Comparison of ENCODE assay signal across 16 cellular contexts in genomic region chr12:27462851-27463250, GRCh38. TPM values are rescaled to one million over a fixed set of nuclear protein-coding genes. Genes with fewer than 3 reads are reported as not detected.
DNase-seq lines count a peak whose midpoint lies in the region; ATAC-seq and TF ChIP-seq lines count a peak whose summit lies in the region.
"Had no signal": no experiment of that assay in that cellular context is flagged by ENCODE, and none has a peak within 500 bp of the region (broad histone marks: within the 10 kb centered on the region; RNA-seq: fewer than 3 reads in every experiment).

No MANE protein-coding gene starts in this region.

- H2AK5ac ChIP-seq in IMR-90 (ENCODE audit: low read depth, low read length) = no peak overlapping the region

- H3K4ac ChIP-seq in IMR-90 (ENCODE audit: low read depth, low read length) = 0 out of 2 replicates have a peak overlapping the region, but pooled peaks have one; percentile 29

- H4K91ac ChIP-seq in IMR-90 (ENCODE audit: insufficient read depth, low read depth, low read length) = no peak overlapping the region

- TF ChIP-seq POLR2A in IMR-90 (IDR thresholded peaks at IDR 0.05; ENCODE audit: low read depth, low read length) = no peak

- no peak for ATAC-seq in IMR-90 (ENCODE audit: low read depth)
- ATAC-seq in HG02610 (IDR thresholded peaks at IDR 0.05; ENCODE audit: unreplicated experiment) = no peak
- ATAC-seq in GM19328 (IDR thresholded peaks at IDR 0.05; ENCODE audit: unreplicated experiment) = no peak
- ATAC-seq: gastrocnemius medialis had no signal

- no CpG with 5 or more reads among the region's 8 CpGs for WGBS in IMR-90 (ENCODE audit: extremely low coverage in 2 of 2, insufficient read length in 1 of 2), 2 experiments

- H3K4me2 ChIP-seq in IMR-90 (ENCODE audit: low read depth, low read length) = no peak overlapping the region

- no peak overlapping the region for H2BK120ac ChIP-seq in IMR-90 (ENCODE audit: low read depth, low read length)

- H3K4me3 Mint-ChIP-seq in activated CD4-positive, alpha-beta memory T cell treated with anti-CD3 and anti-CD28 coated beads for 36 hours = no peak overlapping the region
- H3K4me3 Mint-ChIP-seq: B cell had no signal

- H3K27me3 ChIP-seq in A673 (replicated peaks; ENCODE audit: insufficient read depth, low read depth, low read length, poor library complexity) (no peaks in the 10 kb centered on the region), IMR-90 (ENCODE audit: control insufficient read depth, insufficient read depth, low read length) (no peaks in the 10 kb centered on the region), adipocyte (replicated peaks; ENCODE audit: control insufficient read depth, insufficient read depth, low read length) (no peaks in the 10 kb centered on the region), left ventricle myocardium inferior (ENCODE audit: low read depth) (no peaks in the 10 kb centered on the region)
- H3K27me3 ChIP-seq: gastrocnemius medialis had no signal

- H3K9ac ChIP-seq in IMR-90 (ENCODE audit: low read depth, low read length) (no peak overlapping the region), adipocyte (ENCODE audit: low read length) (no peak overlapping the region)

- H3K56ac ChIP-seq in IMR-90 (ENCODE audit: extremely low read depth, insufficient read depth, low read length) = no peak overlapping the region

- dilution Hi-C loops in IMR-90 (cut with HindIII; ENCODE audit: low sequenced_read_pairs, unreplicated experiment) = no loop called here

- no peak overlapping the region for H4K8ac ChIP-seq in IMR-90 (ENCODE audit: low read depth in 2 of 2, low read length in 2 of 2)

- in situ Hi-C loops in IMR-90 (cut with MboI; ENCODE audit: low sequenced_read_pairs) = no loop called here

- H3K79me1 ChIP-seq in IMR-90 (ENCODE audit: low read depth in 1 of 2, low read length in 2 of 2) = no peaks in the 10 kb centered on the region; a peak in 1 of 4 replicates

- no peak overlapping the region for H2BK5ac ChIP-seq in IMR-90 (ENCODE audit: low read depth, low read length, poor library complexity, severe bottlenecking)

- H3K36me3 Mint-ChIP-seq in activated CD4-positive, alpha-beta memory T cell treated with anti-CD3 and anti-CD28 coated beads for 36 hours = no peaks in the 10 kb centered on the region

- CTCF ChIA-PET in A673 (lab: Charles Lee) = no interaction called here
- CTCF ChIA-PET in IMR-90 (lab: Yijun Ruan, JAX) = no interaction called here
- CTCF ChIA-PET in activated CD4-positive, alpha-beta memory T cell treated with anti-CD3 and anti-CD28 coated beads for 36 hours (lab: Charles Lee) = no interaction called here

- H3K27me3 Mint-ChIP-seq in activated CD4-positive, alpha-beta memory T cell treated with anti-CD3 and anti-CD28 coated beads for 36 hours = peaks cover 17% of the 10 kb centered on the region
- H3K27me3 Mint-ChIP-seq: stimulated activated naive CD8-positive, alpha-beta T cell treated with anti-CD3 and anti-CD28 coated beads, Interleukin-15, amount 100 ng/mL, for 72 hours had no signal

- no peak overlapping the region for H3K14ac ChIP-seq in IMR-90 (replicated peaks; ENCODE audit: low read depth, low read length)

- no peak overlapping the region for H3K27ac Mint-ChIP-seq in activated CD4-positive, alpha-beta memory T cell treated with anti-CD3 and anti-CD28 coated beads for 36 hours
- H3K27ac Mint-ChIP-seq: B cell had no signal

- no peak overlapping the region for H2AFZ ChIP-seq in IMR-90 (replicated peaks; ENCODE audit: low read length, poor library complexity)

- peaks cover 7% of the 10 kb centered on the region for H3K4me1 ChIP-seq in A673 (ENCODE audit: insufficient read depth, low read length, poor library complexity, severe bottlenecking)
- peaks cover 2% of the 10 kb centered on the region; the same call in 1 of the 2 replicates for H3K4me1 ChIP-seq in IMR-90 (ENCODE audit: control insufficient read depth, insufficient read depth, low read length)
- peaks cover 27% of the 10 kb centered on the region for H3K4me1 ChIP-seq in adipocyte (ENCODE audit: control insufficient read depth, insufficient read depth, low read length)
- H3K4me1 ChIP-seq in left ventricle myocardium inferior = peaks cover 7% of the 10 kb centered on the region
- H3K4me1 ChIP-seq: gastrocnemius medialis had no signal

- H2BK15ac ChIP-seq in IMR-90 (ENCODE audit: low read depth, low read length) = no peak overlapping the region

- H3K4me3 ChIP-seq in A673 (ENCODE audit: low read depth, low read length, poor library complexity, severe bottlenecking) (no peak overlapping the region), IMR-90 (ENCODE audit: insufficient read depth, low read depth, low read length) (no peak overlapping the region), adipocyte (ENCODE audit: low read length) (peak overlapping the region; percentile 70), left ventricle myocardium inferior (no peak overlapping the region)
- H3K4me3 ChIP-seq: gastrocnemius medialis had no signal

- H3K9me3 ChIP-seq in A673 (ENCODE audit: low read depth, low read length, poor library complexity, severe bottlenecking) (no peaks in the 10 kb centered on the region), IMR-90 (ENCODE audit: control insufficient read depth, insufficient read depth, low read length) (no peaks in the 10 kb centered on the region), adipocyte (ENCODE audit: control insufficient read depth, low read length) (no peaks in the 10 kb centered on the region), left ventricle myocardium inferior (replicated peaks) (no peaks in the 10 kb centered on the region)
- H3K9me3 ChIP-seq: gastrocnemius medialis, neutrophil had no signal

- POLR2A ChIA-PET in A673 (lab: Charles Lee; ENCODE audit: low non-redundant PET) = no interaction called here
- POLR2A ChIA-PET in IMR-90 (lab: Charles Lee; ENCODE audit: unreplicated experiment) = no interaction called here
- POLR2A ChIA-PET in activated CD4-positive, alpha-beta memory T cell treated with anti-CD3 and anti-CD28 coated beads for 36 hours (lab: Charles Lee) = no interaction called here

- no peaks in the 10 kb centered on the region for H3K9me1 ChIP-seq in IMR-90 (ENCODE audit: insufficient read depth, low read length)

- no peak overlapping the region for H3K18ac ChIP-seq in IMR-90 (ENCODE audit: low read depth, low read length)

- H3K9me3 Mint-ChIP-seq in activated CD4-positive, alpha-beta memory T cell treated with anti-CD3 and anti-CD28 coated beads for 36 hours = peaks cover 3% of the 10 kb centered on the region

- BruUV-seq in A673 (replicated peaks; lab: Mats Ljungman, UMichigan) (no TSS peak), IMR-90 (replicated peaks; lab: Mats Ljungman, UMichigan) (no TSS peak)

- H3K27ac ChIP-seq in A673 (ENCODE audit: low read depth, low read length, poor library complexity, severe bottlenecking) = no peak overlapping the region
- H3K27ac ChIP-seq in IMR-90 (ENCODE audit: insufficient read depth, low read length) = no peak overlapping the region
- peak overlapping the region; percentile 61 for H3K27ac ChIP-seq in left ventricle myocardium inferior (replicated peaks)
- H3K27ac ChIP-seq: gastrocnemius medialis, neutrophil had no signal

- no peak for TF ChIP-seq CTCF in A673 (conservative IDR thresholded peaks at IDR 0.05; ENCODE audit: low read depth, low read length)
- no peak for TF ChIP-seq CTCF in IMR-90 (conservative IDR thresholded peaks at IDR 0.05; ENCODE audit: low read depth, low read length)
- TF ChIP-seq CTCF in left ventricle myocardium inferior (IDR thresholded peaks at IDR 0.05; ENCODE audit: borderline replicate concordance) = no peak

- peaks cover 46% of the 10 kb centered on the region for H3K4me1 Mint-ChIP-seq in activated CD4-positive, alpha-beta memory T cell treated with anti-CD3 and anti-CD28 coated beads for 36 hours (ENCODE audit: low read depth)

- intact Hi-C loops in A673 (cut with micrococcal nuclease; ENCODE audit: unreplicated experiment) (no loop called here), IMR-90 (cut with micrococcal nuclease) (no loop called here), left ventricle myocardium inferior (cut with micrococcal nuclease) (no loop called here)
- intact Hi-C loops in activated CD4-positive, alpha-beta memory T cell treated with anti-CD3 and anti-CD28 coated beads for 36 hours (cut with micrococcal nuclease) = loop anchor here (1.0 to 5.0 kb wide), 6 partner anchors 35 to 716 kb away; partner anchors contain the start of genes MRPS35 and PPFIBP1

- H4K20me1 ChIP-seq in IMR-90 (ENCODE audit: insufficient read depth, low read length) = no peaks in the 10 kb centered on the region

- no peak overlapping the region for H3K23ac ChIP-seq in IMR-90 (ENCODE audit: low read depth, low read length)

- no peak overlapping the region for H2AK9ac ChIP-seq in IMR-90 (replicated peaks; ENCODE audit: low read depth, low read length, poor library complexity)

- H2BK20ac ChIP-seq in IMR-90 (ENCODE audit: low read depth, low read length) = no peak overlapping the region; the same call in 1 of the 2 replicates

- no peak for TF ChIP-seq RAD21 in IMR-90 (IDR thresholded peaks at IDR 0.05; ENCODE audit: low read length)

- H3K36me3 ChIP-seq in A673 (ENCODE audit: insufficient read depth, low read length, poor library complexity, severe bottlenecking) = no peaks in the 10 kb centered on the region
- H3K36me3 ChIP-seq in IMR-90 (ENCODE audit: control insufficient read depth, insufficient read depth, low read length) = no peaks in the 10 kb centered on the region
- H3K36me3 ChIP-seq in adipocyte (ENCODE audit: control insufficient read depth, insufficient read depth, low read length, severe bottlenecking) = no peaks in the 10 kb centered on the region
- no peaks in the 10 kb centered on the region for H3K36me3 ChIP-seq in left ventricle myocardium inferior
- H3K36me3 ChIP-seq: gastrocnemius medialis, neutrophil had no signal

- H4K5ac ChIP-seq in IMR-90 (ENCODE audit: low read depth, low read length) = no peak overlapping the region

- DNase-seq in A673 (ENCODE audit: low spot score) (peak; percentile 12), IMR-90 (no peak), adipocyte (ENCODE audit: low read depth) (peak; percentile 3), left ventricle myocardium inferior (peak; percentile 42), NCI-H69 (lab: John Stamatoyannopoulos, UW) (no peak)
- DNase-seq in activated CD4-positive, alpha-beta memory T cell treated with anti-CD3 and anti-CD28 coated beads for 36 hours = no peak
- DNase-seq: activated CD8-positive, alpha-beta memory T cell treated with anti-CD3 and anti-CD28 coated beads for 24 hours; activated effector memory CD4-positive, alpha-beta T cell treated with anti-CD3 and anti-CD28 coated beads, Interleukin-2, amount 50 U/mL, for 16 hours; gastrocnemius medialis; midbrain; NCI-H1048 had no signal

RNA-seq across cellular contexts. Expression of gene SMCO2, which starts 16.3 kb away (rescaled TPM):
- total RNA-seq in A673 (2021) (not detected in 2 replicates), IMR-90 (2012; rRNA removed) (not detected in 2 replicates), left ventricle myocardium inferior (not detected)
- polyA plus RNA-seq in IMR-90 (2012; rRNA removed) = 0.19 and 0.33 TPM in 2 replicates
- polyA plus RNA-seq in IMR-90 (2012; cell fraction: cytosol; rRNA removed) = 0.06 TPM in 1 of 2 replicates, not detected in the other
- 0.07 and 1.3 TPM in 2 replicates for polyA plus RNA-seq in IMR-90 (2012; cell fraction: nucleus; rRNA removed; ENCODE audit: low replicate concordance)
- under 1 TPM in 1 of 2 experiments, not detected in 1; 0.19 TPM for total RNA-seq in activated CD4-positive, alpha-beta memory T cell treated with anti-CD3 and anti-CD28 coated beads for 36 hours
- total RNA-seq: B cell, gastrocnemius medialis had no signal

Comparison
In these comparisons a context has a peak if more than half of its experiments do, and no peak if none do; other contexts are left out.
1. DNase-seq: peak in A673 (single experiment), adipocyte (single experiment) and left ventricle myocardium inferior (single experiment); none in IMR-90 (single experiment), activated CD4-positive, alpha-beta memory T cell treated with anti-CD3 and anti-CD28 coated beads for 36 hours (single experiment) and NCI-H69 (single experiment).